In genomic region chr4:146465628-146466027, GRCh38 we compare ENCODE assay signal across 21 cellular contexts. TPM values are rescaled to one million over a fixed set of nuclear protein-coding genes. Genes with fewer than 3 reads are reported as not detected.
A peak's percentile ranks its signal among the peaks of the same experiment; 100 is the strongest.
DNase-seq lines count a peak whose midpoint lies in the region; ATAC-seq and TF ChIP-seq lines count a peak whose summit lies in the region.
"Had no signal": no experiment of that assay in that cellular context is flagged by ENCODE, and none has a peak within 500 bp of the region (broad histone marks: within the 10 kb centered on the region; RNA-seq: fewer than 3 reads in every experiment).

No MANE protein-coding gene starts in this region.

- no peaks in the 10 kb centered on the region for H3K27me3 Mint-ChIP-seq in stimulated activated naive CD8-positive, alpha-beta T cell treated with anti-CD3 and anti-CD28 coated beads, Interleukin-15, amount 100 ng/mL, for 72 hours
- H3K27me3 Mint-ChIP-seq in T-helper 17 cell: no peaks in the 10 kb centered on the region

- no peak overlapping the region for H3K4me3 Mint-ChIP-seq in stimulated activated naive CD8-positive, alpha-beta T cell treated with anti-CD3 and anti-CD28 coated beads, Interleukin-15, amount 100 ng/mL, for 72 hours
- no peak overlapping the region for H3K4me3 Mint-ChIP-seq in T-helper 17 cell
- H3K4me3 Mint-ChIP-seq in stimulated activated effector memory CD8-positive, alpha-beta T cell treated with anti-CD3 and anti-CD28 coated beads, Interleukin-12 subunit alpha, Interleukin-12 subunit beta, amount 100 ng/mL, for 72 hours: no peak overlapping the region
- H3K4me3 Mint-ChIP-seq: CD8-positive, alpha-beta T cell; HFFc6 had no signal

- POLR2A ChIA-PET in HEK293T (lab: Yijun Ruan, JAX): no interaction called here

- no peak for DNase-seq in stimulated activated naive CD8-positive, alpha-beta T cell treated with anti-CD3 and anti-CD28 coated beads, Interleukin-15, amount 100 ng/mL, for 72 hours
- no peak for DNase-seq in stimulated activated naive CD8-positive, alpha-beta T cell treated with anti-CD3 and anti-CD28 coated beads, Interleukin-15, Interleukin-2, amounts not matched to agents 100 U/mL and 50 U/mL, for 24 hours
- DNase-seq in T-helper 17 cell (no peak), middle frontal gyrus (ENCODE audit: extremely low spot score, low spot score) (no peak), NK-92 (lab: John Stamatoyannopoulos, UW; ENCODE audit: unreplicated experiment) (no peak), HEK293T (ENCODE audit: extremely low spot score) (no peak)
- no peak for DNase-seq in stimulated activated effector memory CD8-positive, alpha-beta T cell treated with anti-CD3 and anti-CD28 coated beads, Interleukin-12 subunit alpha, Interleukin-12 subunit beta, amount 100 ng/mL, for 72 hours (ENCODE audit: low spot score in 2 of 2)
- DNase-seq: BE2C; CD8-positive, alpha-beta T cell; DND-41; GF-D8; GOT3; HFFc6; MV-4-11; NCI-H1436; NCI-H2081; NCI-H510A treated with DMSO at 0.1 percent for 48 hours; SHP77 treated with DMSO at 0.1 percent for 48 hours; SW 1271 had no signal

- no peaks in the 10 kb centered on the region for H3K9me3 Mint-ChIP-seq in stimulated activated naive CD8-positive, alpha-beta T cell treated with anti-CD3 and anti-CD28 coated beads, Interleukin-15, amount 100 ng/mL, for 72 hours
- H3K9me3 Mint-ChIP-seq in stimulated activated effector memory CD8-positive, alpha-beta T cell treated with anti-CD3 and anti-CD28 coated beads, Interleukin-12 subunit alpha, Interleukin-12 subunit beta, amount 100 ng/mL, for 72 hours: no peaks in the 10 kb centered on the region
- H3K9me3 Mint-ChIP-seq: CD8-positive, alpha-beta T cell; HFFc6 had no signal

- H3K27ac Mint-ChIP-seq in stimulated activated naive CD8-positive, alpha-beta T cell treated with anti-CD3 and anti-CD28 coated beads, Interleukin-15, amount 100 ng/mL, for 72 hours: no peak overlapping the region
- peak overlapping the region; percentile 43 for H3K27ac Mint-ChIP-seq in T-helper 17 cell
- H3K27ac Mint-ChIP-seq in stimulated activated effector memory CD8-positive, alpha-beta T cell treated with anti-CD3 and anti-CD28 coated beads, Interleukin-12 subunit alpha, Interleukin-12 subunit beta, amount 100 ng/mL, for 72 hours: no peak overlapping the region
- H3K27ac Mint-ChIP-seq: CD8-positive, alpha-beta T cell; HFFc6 had no signal

- H3K36me3 Mint-ChIP-seq in T-helper 17 cell (ENCODE audit: low read depth): no peaks in the 10 kb centered on the region
- no peaks in the 10 kb centered on the region for H3K36me3 Mint-ChIP-seq in stimulated activated effector memory CD8-positive, alpha-beta T cell treated with anti-CD3 and anti-CD28 coated beads, Interleukin-12 subunit alpha, Interleukin-12 subunit beta, amount 100 ng/mL, for 72 hours

- CTCF ChIA-PET in HEK293T (lab: Yijun Ruan, JAX): no interaction called here

- H3K4me1 Mint-ChIP-seq in stimulated activated naive CD8-positive, alpha-beta T cell treated with anti-CD3 and anti-CD28 coated beads, Interleukin-15, amount 100 ng/mL, for 72 hours: peaks cover 8% of the 10 kb centered on the region
- peaks cover 2% of the 10 kb centered on the region for H3K4me1 Mint-ChIP-seq in T-helper 17 cell
- peaks cover under 1% of the 10 kb centered on the region for H3K4me1 Mint-ChIP-seq in stimulated activated effector memory CD8-positive, alpha-beta T cell treated with anti-CD3 and anti-CD28 coated beads, Interleukin-12 subunit alpha, Interleukin-12 subunit beta, amount 100 ng/mL, for 72 hours

- ATAC-seq in stimulated activated naive CD8-positive, alpha-beta T cell treated with anti-CD3 and anti-CD28 coated beads, Interleukin-15, amount 100 ng/mL, for 72 hours: peak; percentile 65
- ATAC-seq in stimulated activated naive CD8-positive, alpha-beta T cell treated with anti-CD3 and anti-CD28 coated beads, Interleukin-15, Interleukin-2, amounts not matched to agents 100 U/mL and 50 U/mL, for 24 hours: no peak
- ATAC-seq in HG02610 (IDR thresholded peaks at IDR 0.05; ENCODE audit: unreplicated experiment) (peak; percentile 53), T-helper 17 cell (no peak)
- ATAC-seq in stimulated activated effector memory CD8-positive, alpha-beta T cell treated with anti-CD3 and anti-CD28 coated beads, Interleukin-12 subunit alpha, Interleukin-12 subunit beta, amount 100 ng/mL, for 72 hours: peak; percentile 51
- ATAC-seq: A549; CD8-positive, alpha-beta T cell had no signal

- no peaks in the 10 kb centered on the region for H3K9me3 ChIP-seq in T-helper 17 cell (ENCODE audit: control insufficient read depth, low read length, poor library complexity, severe bottlenecking)
- H3K9me3 ChIP-seq: A549, BE2C had no signal

TF ChIP-seq in HEK293T, 16 proteins besides CTCF, POLR2A, EP300 and RAD21:
- TF ChIP-seq BHLHE40 (IDR thresholded peaks at IDR 0.05; ENCODE audit: borderline replicate concordance) (no peak), FOXM1 (IDR thresholded peaks at IDR 0.05; ENCODE audit: borderline replicate concordance) (no peak), PKNOX1 (IDR thresholded peaks at IDR 0.05) (no peak), ARNT (IDR thresholded peaks at IDR 0.05) (no peak), ELF4 (IDR thresholded peaks at IDR 0.05) (no peak), LEF1 (IDR thresholded peaks at IDR 0.05; ENCODE audit: borderline replicate concordance) (no peak), FOXA1 (IDR thresholded peaks at IDR 0.05) (no peak), HDGF (IDR thresholded peaks at IDR 0.05; ENCODE audit: borderline replicate concordance) (no peak), SUZ12 (IDR thresholded peaks at IDR 0.05) (no peak), L3MBTL2 (conservative IDR thresholded peaks at IDR 0.05) (no peak), SP1 (IDR thresholded peaks at IDR 0.05) (no peak), NFRKB (IDR thresholded peaks at IDR 0.05) (no peak)

RNA-seq across cellular contexts. Expression of gene SLC10A7, which starts 56.1 kb away (rescaled TPM):
- total RNA-seq in T-helper 17 cell: 10 to 100 TPM; 19.8 to 22.3 TPM

Comparison
In these comparisons a context has a peak if more than half of its experiments do, and no peak if none do; other contexts are left out.
1. ATAC-seq: peak in stimulated activated naive CD8-positive, alpha-beta T cell treated with anti-CD3 and anti-CD28 coated beads, Interleukin-15, amount 100 ng/mL, for 72 hours (single experiment), HG02610 (single experiment) and stimulated activated effector memory CD8-positive, alpha-beta T cell treated with anti-CD3 and anti-CD28 coated beads, Interleukin-12 subunit alpha, Interleukin-12 subunit beta, amount 100 ng/mL, for 72 hours (single experiment); none in stimulated activated naive CD8-positive, alpha-beta T cell treated with anti-CD3 and anti-CD28 coated beads, Interleukin-15, Interleukin-2, amounts not matched to agents 100 U/mL and 50 U/mL, for 24 hours (single experiment) and T-helper 17 cell (single experiment).